ENCODE assay signal across 14 cellular contexts in the genomic region with DNA sequence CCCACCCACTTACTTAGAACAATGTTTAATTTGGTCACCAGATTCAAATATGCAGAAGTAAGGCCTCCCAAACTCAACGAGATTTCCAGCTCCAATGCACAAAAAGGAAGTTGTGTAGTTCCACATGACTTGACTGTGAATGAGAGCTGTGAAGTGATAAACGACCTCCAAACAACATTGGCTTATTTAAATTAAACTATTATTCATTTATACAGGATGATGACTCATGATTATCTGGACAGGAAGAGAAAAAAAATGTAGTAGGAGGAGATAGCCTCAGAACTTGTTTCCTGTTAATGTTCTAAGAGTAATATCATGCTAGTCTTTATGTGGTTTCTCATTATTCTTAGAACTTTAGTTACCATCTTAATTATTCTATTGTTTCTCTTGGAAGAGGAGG.
DNase-seq lines count a peak whose midpoint lies in the region; ATAC-seq and TF ChIP-seq lines count a peak whose summit lies in the region.
"Had no signal": no experiment of that assay in that cellular context is flagged by ENCODE, and none has a peak within 500 bp of the region (broad histone marks: within the 10 kb centered on the region; RNA-seq: fewer than 3 reads in every experiment).

No MANE protein-coding gene starts in this region.

- H3K36me3 ChIP-seq in mammary epithelial cell (ENCODE audit: insufficient read depth, low read length) (no peaks in the 10 kb centered on the region), right lobe of liver (no peaks in the 10 kb centered on the region)

- no peak overlapping the region for H3K4me3 Mint-ChIP-seq in T-helper 2 cell treated with Interferon-gamma antibody and Interleukin-4, amounts not matched to agents 5 μg/mL and 100 μg/mL, for 36 hours
- H3K4me3 Mint-ChIP-seq: nephron progenitor cell had no signal

- H3K9me3 ChIP-seq in mammary epithelial cell (replicated peaks; ENCODE audit: insufficient read depth, low read length): no peaks in the 10 kb centered on the region
- no peaks in the 10 kb centered on the region for H3K9me3 ChIP-seq in right lobe of liver

- TF ChIP-seq CTCF in AG09309 (IDR thresholded peaks at IDR 0.05; ENCODE audit: control insufficient read depth, insufficient read depth, low read depth, low read length, missing control alignments) (no peak), mammary epithelial cell (conservative IDR thresholded peaks at IDR 0.05 in 1 of 2, IDR thresholded peaks at IDR 0.05 in 1 of 2; ENCODE audit: extremely low read depth in 1 of 2, insufficient read depth in 1 of 2, low read depth in 1 of 2, low read length in 2 of 2) (no peak), right lobe of liver (IDR thresholded peaks at IDR 0.05) (no peak)

- H4K20me1 ChIP-seq in mammary epithelial cell (ENCODE audit: insufficient read depth, low read length): no peaks in the 10 kb centered on the region

- H3K4me3 ChIP-seq in AG09309 (ENCODE audit: control insufficient read depth, low read depth, low read length) (no peak overlapping the region), mammary epithelial cell (replicated peaks in 1 of 3; ENCODE audit: insufficient read depth in 1 of 3, low read depth in 2 of 3, low read length in 3 of 3) (no peak overlapping the region), right lobe of liver (no peak overlapping the region)

- H3K9ac ChIP-seq in mammary epithelial cell (ENCODE audit: insufficient read depth, low read length): no peak overlapping the region

- H3K36me3 Mint-ChIP-seq in T-helper 2 cell treated with Interferon-gamma antibody and Interleukin-4, amounts not matched to agents 5 μg/mL and 100 μg/mL, for 36 hours (ENCODE audit: low read depth): no peaks in the 10 kb centered on the region

- intact Hi-C loops in mammary epithelial cell (cut with micrococcal nuclease) (no loop called here), right lobe of liver (cut with DNase I) (no loop called here)

- H3K4me2 ChIP-seq in mammary epithelial cell (ENCODE audit: insufficient read depth, low read depth, low read length): peak overlapping the region; percentile 76

- no peaks in the 10 kb centered on the region for H3K4me1 Mint-ChIP-seq in T-helper 2 cell treated with Interferon-gamma antibody and Interleukin-4, amounts not matched to agents 5 μg/mL and 100 μg/mL, for 36 hours (ENCODE audit: low read depth)

- H3K27me3 ChIP-seq in mammary epithelial cell (ENCODE audit: insufficient read depth, low read length) (no peaks in the 10 kb centered on the region), right lobe of liver (no peaks in the 10 kb centered on the region)

- DNase-seq in AG09309 (ENCODE audit: low read depth) (peak; percentile 3), KBM-7 (peak; percentile 26), mammary epithelial cell (peak; percentile 38), right lobe of liver (no peak), DMS79 treated with DMSO at 0.1 percent for 48 hours (lab: John Stamatoyannopoulos, UW) (no peak), dedifferentiated amniotic fluid mesenchymal stem cell (ENCODE audit: extremely low spot score) (no peak)
- no peak for DNase-seq in T-helper 2 cell treated with Interferon-gamma antibody and Interleukin-4, amounts not matched to agents 5 μg/mL and 100 μg/mL, for 36 hours (ENCODE audit: low spot score)
- DNase-seq in activated CD4-positive, CD25-positive, alpha-beta regulatory T cell treated with anti-CD3 and anti-CD28 coated beads, Interleukin-2, amount 50 U/mL, for 72 hours: no peak
- DNase-seq: activated CD4-positive, alpha-beta T cell treated with anti-CD3 and anti-CD28 coated beads, Interleukin-2, amount 50 U/mL, for 48 hours; activated naive CD4-positive, alpha-beta T cell; nephron progenitor cell; stimulated activated CD4-positive, alpha-beta T cell treated with anti-CD3 and anti-CD28 coated beads, Interleukin-15, amount 100 ng/mL, for 24 hours had no signal

- dilution Hi-C loops in mammary epithelial cell (cut with HindIII; ENCODE audit: low sequenced_read_pairs): no loop called here

- no peaks in the 10 kb centered on the region for H3K79me2 ChIP-seq in mammary epithelial cell (ENCODE audit: insufficient read depth, low read length)

- CTCF ChIA-PET in mammary epithelial cell (lab: Charles Lee; ENCODE audit: low non-redundant PET): interaction anchor here (0.5 kb wide), 1 partner anchor 1200 kb away, joined by 3 read pairs; no protein-coding TSS in a partner anchor

- in situ Hi-C loops in KBM-7 (cut with MboI; ENCODE audit: low pct_unique_long_range_greater_than_20kb, low sequenced_read_pairs) (no loop called here), mammary epithelial cell (cut with MboI; ENCODE audit: low sequenced_read_pairs in 2 of 2) (loop anchor here (25.0 kb wide), 2 partner anchors 338 to 1388 kb away; partner anchors contain the start of gene MEIS1 (in 2 of the 2))

- H3K4me1 ChIP-seq in mammary epithelial cell (ENCODE audit: insufficient read depth, low read length): peaks cover 12% of the 10 kb centered on the region
- H3K4me1 ChIP-seq in right lobe of liver: no peaks in the 10 kb centered on the region

- BruUV-seq in mammary epithelial cell (replicated peaks; lab: Mats Ljungman, UMichigan): no TSS peak

- H3K27ac ChIP-seq in mammary epithelial cell (ENCODE audit: insufficient read depth, low read depth, low read length): peak overlapping the region; percentile 22
- no peak overlapping the region for H3K27ac ChIP-seq in right lobe of liver
- H3K27ac ChIP-seq: C4-2B had no signal

- no peaks in the 10 kb centered on the region for H3K27me3 Mint-ChIP-seq in T-helper 2 cell treated with Interferon-gamma antibody and Interleukin-4, amounts not matched to agents 5 μg/mL and 100 μg/mL, for 36 hours (ENCODE audit: low read depth)

- H2AFZ ChIP-seq in mammary epithelial cell (ENCODE audit: low read depth, low read length): peak overlapping the region; percentile 55

- no peak overlapping the region for H3K27ac Mint-ChIP-seq in T-helper 2 cell treated with Interferon-gamma antibody and Interleukin-4, amounts not matched to agents 5 μg/mL and 100 μg/mL, for 36 hours
- H3K27ac Mint-ChIP-seq: nephron progenitor cell had no signal

- TF ChIP-seq POLR2A in right lobe of liver (IDR thresholded peaks at IDR 0.05): no peak

- ATAC-seq in right lobe of liver: peak; percentile 33 to 82 (median 49)
- ATAC-seq: HCT116 had no signal

- peaks cover 3% of the 10 kb centered on the region for H3K9me3 Mint-ChIP-seq in T-helper 2 cell treated with Interferon-gamma antibody and Interleukin-4, amounts not matched to agents 5 μg/mL and 100 μg/mL, for 36 hours

- WGBS in mammary epithelial cell (ENCODE audit: low coverage, missing lambda C conversion rate): 7% methylated on average over 2 of the region's 2 CpGs
- 4% methylated on average over 2 of the region's 2 CpGs for WGBS in right lobe of liver (ENCODE audit: insufficient coverage, low coverage, low lambda C conversion rate, missing lambda C conversion rate)

Comparison
In these comparisons a context has a peak if more than half of its experiments do, and no peak if none do; other contexts are left out.
1. DNase-seq: peak in AG09309 (single experiment), KBM-7 (single experiment) and mammary epithelial cell (single experiment); none in right lobe of liver (0 of 3), DMS79 treated with DMSO at 0.1 percent for 48 hours (single experiment), T-helper 2 cell treated with Interferon-gamma antibody and Interleukin-4, amounts not matched to agents 5 μg/mL and 100 μg/mL, for 36 hours (single experiment), dedifferentiated amniotic fluid mesenchymal stem cell (single experiment) and activated CD4-positive, CD25-positive, alpha-beta regulatory T cell treated with anti-CD3 and anti-CD28 coated beads, Interleukin-2, amount 50 U/mL, for 72 hours (single experiment).